ENCODE assay signal across 18 cellular contexts in the genomic region with DNA sequence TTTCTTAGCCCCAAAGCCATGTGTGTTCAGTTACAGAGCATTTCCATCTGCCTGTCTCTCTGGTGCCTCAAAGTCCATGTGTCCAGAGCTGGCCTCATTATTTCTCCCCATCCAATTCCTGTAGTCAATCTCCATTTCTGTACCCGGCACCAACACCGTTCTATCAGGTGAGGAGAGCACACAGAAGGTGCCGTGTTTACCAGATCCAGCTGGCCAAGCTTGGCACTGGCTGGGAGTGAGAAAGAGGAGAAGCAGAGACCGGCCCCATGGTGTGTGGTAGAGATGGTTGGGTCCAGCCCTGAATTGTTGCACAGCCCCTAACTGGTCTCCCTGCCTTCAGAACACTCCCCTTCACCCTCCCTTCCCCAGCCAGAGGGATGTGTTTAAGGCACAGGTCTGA. TPM values are rescaled to one million over a fixed set of nuclear protein-coding genes. Genes with fewer than 3 reads are reported as not detected.
DNase-seq lines count a peak whose midpoint lies in the region; ATAC-seq and TF ChIP-seq lines count a peak whose summit lies in the region.
"Had no signal": no experiment of that assay in that cellular context is flagged by ENCODE, and none has a peak within 500 bp of the region (broad histone marks: within the 10 kb centered on the region; RNA-seq: fewer than 3 reads in every experiment).

No MANE protein-coding gene starts in this region.

- POLR2A ChIA-PET in activated CD8-positive, alpha-beta T cell treated with anti-CD3 and anti-CD28 coated beads for 36 hours (lab: Charles Lee) = interaction anchor here (1.3 kb wide), 1 partner anchor 48 kb away, joined by 3 read pairs; no protein-coding TSS in a partner anchor

- no peak for TF ChIP-seq CTCF in heart right ventricle (IDR thresholded peaks at IDR 0.05)
- no peak for TF ChIP-seq CTCF in activated CD8-positive, alpha-beta T cell treated with anti-CD3 and anti-CD28 coated beads for 36 hours (IDR thresholded peaks at IDR 0.05)
- TF ChIP-seq CTCF in vagina (IDR thresholded peaks at IDR 0.05) = no peak
- no peak for TF ChIP-seq CTCF in natural killer cell (IDR thresholded peaks at IDR 0.05)

- H3K9me3 ChIP-seq in heart right ventricle = no peaks in the 10 kb centered on the region
- H3K9me3 ChIP-seq in mesenchymal stem cell (ENCODE audit: control insufficient read depth, low read length) = no peaks in the 10 kb centered on the region
- no peaks in the 10 kb centered on the region for H3K9me3 ChIP-seq in vagina
- H3K9me3 ChIP-seq: SJSA1, thyroid gland had no signal

- peak overlapping the region; percentile 86 for H4K8ac ChIP-seq in mesenchymal stem cell (ENCODE audit: low read length)

- intact Hi-C loops in heart right ventricle (cut with DNase I) = loop anchor here in 2 of 10 donors (5.0 kb wide), 3 partner anchors 59 to 346 kb away; no protein-coding TSS in a partner anchor
- intact Hi-C loops in left cardiac atrium (cut with DNase I) = no loop called here
- intact Hi-C loops in activated CD8-positive, alpha-beta T cell treated with anti-CD3 and anti-CD28 coated beads for 36 hours (cut with micrococcal nuclease) = no loop called here
- intact Hi-C loops in vagina (cut with DNase I) = no loop called here
- intact Hi-C loops in natural killer cell (cut with micrococcal nuclease) = no loop called here

- CTCF ChIA-PET in activated CD8-positive, alpha-beta T cell treated with anti-CD3 and anti-CD28 coated beads for 36 hours (lab: Charles Lee) = no interaction called here

- H3K9me3 Mint-ChIP-seq in activated CD8-positive, alpha-beta T cell treated with anti-CD3 and anti-CD28 coated beads for 36 hours = no peaks in the 10 kb centered on the region
- H3K9me3 Mint-ChIP-seq in activated T-cell treated with anti-CD3 and anti-CD28 coated beads, Interleukin-2, amount 50 U/mL, for 24 hours = no peaks in the 10 kb centered on the region
- no peaks in the 10 kb centered on the region for H3K9me3 Mint-ChIP-seq in natural killer cell
- H3K9me3 Mint-ChIP-seq: endodermal cell had no signal

- 93 to 96% methylated on average over 4 of the region's 4 CpGs for WGBS in heart right ventricle, 2 donors
- WGBS in mesenchymal stem cell = 100% methylated on average over 4 of the region's 4 CpGs

- peak overlapping the region; percentile 90 for H4K91ac ChIP-seq in mesenchymal stem cell (ENCODE audit: low read length)

- H3K4me3 ChIP-seq in heart right ventricle = no peak overlapping the region
- H3K4me3 ChIP-seq in mesenchymal stem cell (ENCODE audit: insufficient read depth in 1 of 2, low read depth in 1 of 2, low read length in 2 of 2) = no peak overlapping the region
- H3K4me3 ChIP-seq in vagina = no peak overlapping the region
- H3K4me3 ChIP-seq: GM12878, PC-9, SJSA1, thyroid gland had no signal

- peaks cover 0 to 23% (median 18%) of the 10 kb centered on the region in 9 donors for H3K4me1 ChIP-seq in heart right ventricle
- peaks cover under 1% of the 10 kb centered on the region for H3K4me1 ChIP-seq in mesenchymal stem cell (ENCODE audit: control insufficient read depth, insufficient read depth, low read depth, low read length)
- H3K4me1 ChIP-seq in vagina = peaks cover 30% of the 10 kb centered on the region

- DNase-seq in heart right ventricle = no peak
- no peak for DNase-seq in left cardiac atrium
- DNase-seq in activated CD8-positive, alpha-beta T cell treated with anti-CD3 and anti-CD28 coated beads for 36 hours = no peak
- no peak for DNase-seq in mesenchymal stem cell
- DNase-seq in vagina (ENCODE audit: extremely low spot score in 2 of 2) = no peak
- no peak for DNase-seq in activated T-cell treated with anti-CD3 and anti-CD28 coated beads, Interleukin-2, amount 50 U/mL, for 24 hours
- DNase-seq in natural killer cell = no peak
- DNase-seq: Calu3, endodermal cell, NCI-H1048, NCI-H2107, NCI-H748 treated with DMSO at 0.1 percent for 48 hours, PC-9, small intestine had no signal

- H3K23ac ChIP-seq in mesenchymal stem cell (ENCODE audit: low read length in 2 of 2) = no peak overlapping the region

- no peak overlapping the region for H2BK5ac ChIP-seq in mesenchymal stem cell (ENCODE audit: low read depth, low read length, poor library complexity, severe bottlenecking)

- no peak for TF ChIP-seq POLR2A in vagina (IDR thresholded peaks at IDR 0.05)

- peak overlapping the region; percentile 44 for H2BK15ac ChIP-seq in mesenchymal stem cell (ENCODE audit: low read depth, poor library complexity, severe bottlenecking)

- peak overlapping the region in 8 of 10 donors; percentile 2 to 67 (median 40) for H3K27ac ChIP-seq in heart right ventricle
- no peak overlapping the region for H3K27ac ChIP-seq in mesenchymal stem cell (ENCODE audit: low read length, poor library complexity, severe bottlenecking)
- peak overlapping the region; percentile 51 for H3K27ac ChIP-seq in vagina
- H3K27ac ChIP-seq: PC-9, SJSA1 had no signal

- peak overlapping the region; percentile 7 for H2AFZ ChIP-seq in mesenchymal stem cell (ENCODE audit: low read depth, low read length)
- H2AFZ ChIP-seq: PC-9 had no signal

- no peaks in the 10 kb centered on the region for H3K27me3 ChIP-seq in heart right ventricle
- H3K27me3 ChIP-seq in mesenchymal stem cell (ENCODE audit: control insufficient read depth in 1 of 2, insufficient read depth in 1 of 2, low read length in 2 of 2) = peaks cover 12 to 29% of the 10 kb centered on the region in 2 experiments
- H3K27me3 ChIP-seq in vagina = no peaks in the 10 kb centered on the region
- H3K27me3 ChIP-seq: SJSA1, thyroid gland had no signal

- peak overlapping the region; percentile 8 to 57 for H3K4ac ChIP-seq in mesenchymal stem cell (ENCODE audit: low read depth in 1 of 2, low read length in 2 of 2)

- H3K4me2 ChIP-seq in mesenchymal stem cell (ENCODE audit: low read length, poor library complexity, severe bottlenecking) = no peak overlapping the region
- H3K4me2 ChIP-seq: PC-9 had no signal

- peak overlapping the region in 1 of 2 experiments; percentile 22 for H3K14ac ChIP-seq in mesenchymal stem cell (ENCODE audit: low read length in 2 of 2)

- H2BK12ac ChIP-seq in mesenchymal stem cell (ENCODE audit: low read length in 2 of 2) = peak overlapping the region; percentile 13 to 95

- ATAC-seq in heart right ventricle (no peak), left cardiac atrium (no peak), GM18502 (IDR thresholded peaks at IDR 0.05; ENCODE audit: poor library complexity, unreplicated experiment) (no peak), natural killer cell (no peak)
- ATAC-seq in activated CD8-positive, alpha-beta T cell treated with anti-CD3 and anti-CD28 coated beads for 36 hours = no peak
- ATAC-seq: GM12878 had no signal

- H3K79me1 ChIP-seq in mesenchymal stem cell (replicated peaks; ENCODE audit: low read length, poor library complexity, severe bottlenecking) = no peaks in the 10 kb centered on the region

- no peaks in the 10 kb centered on the region for H3K27me3 Mint-ChIP-seq in activated CD8-positive, alpha-beta T cell treated with anti-CD3 and anti-CD28 coated beads for 36 hours
- no peaks in the 10 kb centered on the region for H3K27me3 Mint-ChIP-seq in activated T-cell treated with anti-CD3 and anti-CD28 coated beads, Interleukin-2, amount 50 U/mL, for 24 hours
- peaks cover 0 to 9% of the 10 kb centered on the region in 2 donors for H3K27me3 Mint-ChIP-seq in natural killer cell (ENCODE audit: low read depth in 2 of 2)

- no peaks in the 10 kb centered on the region for H3K36me3 Mint-ChIP-seq in activated CD8-positive, alpha-beta T cell treated with anti-CD3 and anti-CD28 coated beads for 36 hours (ENCODE audit: low read depth)
- no peaks in the 10 kb centered on the region for H3K36me3 Mint-ChIP-seq in activated T-cell treated with anti-CD3 and anti-CD28 coated beads, Interleukin-2, amount 50 U/mL, for 24 hours (ENCODE audit: low read depth)
- no peaks in the 10 kb centered on the region for H3K36me3 Mint-ChIP-seq in natural killer cell

- H2BK120ac ChIP-seq in mesenchymal stem cell (ENCODE audit: low read depth, low read length) = peak overlapping the region; percentile 6

- peak overlapping the region; percentile 77 for H3K27ac Mint-ChIP-seq in activated CD8-positive, alpha-beta T cell treated with anti-CD3 and anti-CD28 coated beads for 36 hours
- no peak overlapping the region for H3K27ac Mint-ChIP-seq in activated T-cell treated with anti-CD3 and anti-CD28 coated beads, Interleukin-2, amount 50 U/mL, for 24 hours
- H3K27ac Mint-ChIP-seq in natural killer cell = no peak overlapping the region
- H3K27ac Mint-ChIP-seq: endodermal cell had no signal

- no peak overlapping the region for H3K4me3 Mint-ChIP-seq in activated CD8-positive, alpha-beta T cell treated with anti-CD3 and anti-CD28 coated beads for 36 hours
- no peak overlapping the region for H3K4me3 Mint-ChIP-seq in activated T-cell treated with anti-CD3 and anti-CD28 coated beads, Interleukin-2, amount 50 U/mL, for 24 hours
- no peak overlapping the region for H3K4me3 Mint-ChIP-seq in natural killer cell
- H3K4me3 Mint-ChIP-seq: endodermal cell had no signal

- H2AK5ac ChIP-seq in mesenchymal stem cell (ENCODE audit: low read length, severe bottlenecking) = no peak overlapping the region

- H3K36me3 ChIP-seq in heart right ventricle (no peaks in the 10 kb centered on the region), mesenchymal stem cell (ENCODE audit: control insufficient read depth in 1 of 2, insufficient read depth in 2 of 2, low read depth in 1 of 2, low read length in 2 of 2) (no peaks in the 10 kb centered on the region), vagina (no peaks in the 10 kb centered on the region)
- H3K36me3 ChIP-seq: SJSA1, thyroid gland had no signal

- no peak overlapping the region for H3K9ac ChIP-seq in mesenchymal stem cell (ENCODE audit: low read length)

- peak overlapping the region in 1 of 2 experiments; percentile 64 for H3K18ac ChIP-seq in mesenchymal stem cell (ENCODE audit: low read depth in 1 of 2, low read length in 2 of 2)

- H3K4me1 Mint-ChIP-seq in activated CD8-positive, alpha-beta T cell treated with anti-CD3 and anti-CD28 coated beads for 36 hours (ENCODE audit: low read depth) = peaks cover 34% of the 10 kb centered on the region
- peaks cover 30% of the 10 kb centered on the region for H3K4me1 Mint-ChIP-seq in activated T-cell treated with anti-CD3 and anti-CD28 coated beads, Interleukin-2, amount 50 U/mL, for 24 hours (ENCODE audit: low read depth)
- peaks cover 27 to 39% of the 10 kb centered on the region in 2 donors for H3K4me1 Mint-ChIP-seq in natural killer cell

RNA-seq across cellular contexts. Expression of gene SSBP3, which starts 7.5 kb away (rescaled TPM):
- total RNA-seq in heart right ventricle = 10 to 100 TPM; 33.7 to 71.9 (median 52.8) TPM
- 10 to 100 TPM; 17.6 to 58.8 TPM for polyA plus RNA-seq in heart right ventricle
- 10 to 100 TPM; 23.9 to 45.1 TPM for total RNA-seq in left cardiac atrium
- total RNA-seq in activated CD8-positive, alpha-beta T cell treated with anti-CD3 and anti-CD28 coated beads for 36 hours = 10 to 100 TPM; 62.6 to 67.8 TPM
- polyA plus RNA-seq in mesenchymal stem cell (2013, experiment 1 of 2) = 114 TPM
- 112 TPM for polyA plus RNA-seq in mesenchymal stem cell (2013, experiment 2 of 2)
- total RNA-seq in vagina = 70.7 TPM
- 100 to 1,000 TPM; 162 to 224 (median 164) TPM for total RNA-seq in natural killer cell
